Comparison of ENCODE assay signal across 1 cellular context in the genomic region with DNA sequence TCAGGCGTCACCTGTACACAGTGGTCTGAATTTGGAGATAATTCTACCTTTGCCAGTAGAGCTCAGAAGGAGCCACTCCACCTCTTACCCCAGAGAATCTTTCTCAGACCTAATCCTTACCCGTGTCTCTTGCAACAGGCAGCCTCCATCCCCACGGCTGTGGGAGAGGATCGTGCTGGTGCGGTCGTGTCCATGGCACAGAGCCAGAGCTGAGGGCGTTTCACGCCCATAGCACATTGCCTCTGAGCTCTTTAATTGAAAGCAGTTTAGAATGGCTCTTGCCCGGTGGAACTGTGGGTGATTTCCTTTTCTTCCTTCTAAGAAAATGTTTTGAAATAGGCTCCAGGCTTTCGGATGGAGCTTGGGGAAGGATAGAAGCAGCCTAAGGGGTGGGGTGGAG.
TF ChIP-seq lines count a peak whose summit lies in the region.

No MANE protein-coding gene starts in this region.

TF ChIP-seq in HepG2, 621 proteins besides CTCF, POLR2A, EP300 and RAD21:
- TF ChIP-seq HMGXB3 (CRISPR knock-in tag; IDR thresholded peaks at IDR 0.05; ENCODE audit: borderline replicate concordance) (no peak), SATB2 (CRISPR knock-in tag; IDR thresholded peaks at IDR 0.05) (no peak), TMF1 (CRISPR knock-in tag; IDR thresholded peaks at IDR 0.05; ENCODE audit: low read depth) (no peak)
